In genomic region chr7:36794689-36795088, GRCh38 we compare ENCODE assay signal across 12 cellular contexts.
DNase-seq lines count a peak whose midpoint lies in the region; ATAC-seq and TF ChIP-seq lines count a peak whose summit lies in the region.
"Had no signal": no experiment of that assay in that cellular context is flagged by ENCODE, and none has a peak within 500 bp of the region (broad histone marks: within the 10 kb centered on the region; RNA-seq: fewer than 3 reads in every experiment).

No MANE protein-coding gene starts in this region.

- H3K9me3 Mint-ChIP-seq in activated CD4-positive, alpha-beta T cell treated with anti-CD3 and anti-CD28 coated beads for 36 hours (ENCODE audit: low read depth) = no peaks in the 10 kb centered on the region

- no peaks in the 10 kb centered on the region for H3K79me2 ChIP-seq in PC-3 (ENCODE audit: low read length)

- POLR2A ChIA-PET in PC-3 (lab: Charles Lee; ENCODE audit: unreplicated experiment) = no interaction called here
- POLR2A ChIA-PET in activated CD4-positive, alpha-beta T cell treated with anti-CD3 and anti-CD28 coated beads for 36 hours (lab: Charles Lee) = no interaction called here

- H3K4me3 Mint-ChIP-seq in activated CD4-positive, alpha-beta T cell treated with anti-CD3 and anti-CD28 coated beads for 36 hours = no peak overlapping the region

- H3K9ac ChIP-seq in colonic mucosa (ENCODE audit: low read depth in 2 of 2, low read length in 2 of 2) (no peak overlapping the region), PC-3 (ENCODE audit: low read length) (no peak overlapping the region)

- DNase-seq in DMS153 (lab: John Stamatoyannopoulos, UW) = peak; percentile 70
- DNase-seq in NCI-H345 (lab: John Stamatoyannopoulos, UW) = peak; percentile 69
- DNase-seq in colonic mucosa = no peak
- DNase-seq in myocyte (ENCODE audit: low read depth) = peak; percentile 3
- DNase-seq in Right ventricle myocardium inferior (ENCODE audit: missing footprints) = no peak
- DNase-seq in PC-3 = no peak
- no peak for DNase-seq in NCI-H2029 treated with DMSO at 0.1 percent for 48 hours (lab: John Stamatoyannopoulos, UW)
- DNase-seq in activated CD4-positive, alpha-beta T cell treated with anti-CD3 and anti-CD28 coated beads for 36 hours = no peak
- DNase-seq: activated gamma-delta T cell treated with Interleukin-2 at 50 U/mL for 16 hours; stimulated activated CD4-positive, alpha-beta T cell treated with anti-CD3 and anti-CD28 coated beads, Interleukin-4, amount 100 ng/mL, for 24 hours; thyroid gland had no signal

- H3K27me3 Mint-ChIP-seq in activated CD4-positive, alpha-beta T cell treated with anti-CD3 and anti-CD28 coated beads for 36 hours = no peaks in the 10 kb centered on the region

- H3K36me3 Mint-ChIP-seq in activated CD4-positive, alpha-beta T cell treated with anti-CD3 and anti-CD28 coated beads for 36 hours (ENCODE audit: low read depth) = no peaks in the 10 kb centered on the region

- H3K4me1 ChIP-seq in colonic mucosa (no peaks in the 10 kb centered on the region), PC-3 (ENCODE audit: insufficient read depth, low read length) (no peaks in the 10 kb centered on the region)
- H3K4me1 ChIP-seq: thyroid gland had no signal

- no peak overlapping the region for H3K4me3 ChIP-seq in colonic mucosa
- no peak overlapping the region for H3K4me3 ChIP-seq in PC-3 (ENCODE audit: low read length)
- H3K4me3 ChIP-seq: thyroid gland had no signal

- BruUV-seq in PC-3 (replicated peaks; lab: Mats Ljungman, UMichigan) = no TSS peak

- peaks cover 30% of the 10 kb centered on the region for H3K4me1 Mint-ChIP-seq in activated CD4-positive, alpha-beta T cell treated with anti-CD3 and anti-CD28 coated beads for 36 hours

- no peaks in the 10 kb centered on the region for H3K9me2 ChIP-seq in PC-3 (replicated peaks; ENCODE audit: low read length)

- ATAC-seq in Right ventricle myocardium inferior (no peak), PC-3 (no peak)
- ATAC-seq in activated CD4-positive, alpha-beta T cell treated with anti-CD3 and anti-CD28 coated beads for 36 hours = no peak
- ATAC-seq: Panc1 had no signal

- TF ChIP-seq CTCF in colonic mucosa (IDR thresholded peaks at IDR 0.05) (no peak), PC-3 (conservative IDR thresholded peaks at IDR 0.05; ENCODE audit: low read depth, low read length) (no peak)

- no peaks in the 10 kb centered on the region for H3K36me3 ChIP-seq in colonic mucosa
- H3K36me3 ChIP-seq in PC-3 (ENCODE audit: low read depth, low read length) = no peaks in the 10 kb centered on the region
- H3K36me3 ChIP-seq: thyroid gland had no signal

- H3K9me3 ChIP-seq in colonic mucosa = no peaks in the 10 kb centered on the region
- H3K9me3 ChIP-seq in PC-3 (ENCODE audit: low read length) = no peaks in the 10 kb centered on the region
- H3K9me3 ChIP-seq: thyroid gland had no signal

- H2AFZ ChIP-seq in PC-3 (ENCODE audit: low read length) = no peak overlapping the region

- no peaks in the 10 kb centered on the region for H4K20me1 ChIP-seq in PC-3 (ENCODE audit: low read length)

- CTCF ChIA-PET in PC-3 (lab: Charles Lee) = no interaction called here
- CTCF ChIA-PET in activated CD4-positive, alpha-beta T cell treated with anti-CD3 and anti-CD28 coated beads for 36 hours (lab: Charles Lee) = interaction anchor here (1.1 to 1.4 kb wide), 3 partner anchors 14 to 302 kb away, joined by 4 read pairs; no protein-coding TSS in a partner anchor

- H3K4me2 ChIP-seq in PC-3 (ENCODE audit: low read length) = no peak overlapping the region

- intact Hi-C loops in colonic mucosa (cut with DNase I) = no loop called here
- intact Hi-C loops in Right ventricle myocardium inferior (cut with DNase I) = no loop called here
- intact Hi-C loops in PC-3 (cut with micrococcal nuclease) = no loop called here
- intact Hi-C loops in activated CD4-positive, alpha-beta T cell treated with anti-CD3 and anti-CD28 coated beads for 36 hours (cut with DNase I, micrococcal nuclease) = no loop called here

- no peak overlapping the region for H3K27ac Mint-ChIP-seq in activated CD4-positive, alpha-beta T cell treated with anti-CD3 and anti-CD28 coated beads for 36 hours

- H3F3A ChIP-seq in PC-3 (ENCODE audit: low read length, unreplicated experiment) = no peaks in the 10 kb centered on the region

- H3K27ac ChIP-seq in colonic mucosa = peak overlapping the region; percentile 40
- H3K27ac ChIP-seq in PC-3 (ENCODE audit: low read length) = no peak overlapping the region
- H3K27ac ChIP-seq: thyroid gland had no signal

- no peaks in the 10 kb centered on the region for H3K27me3 ChIP-seq in colonic mucosa
- peaks cover 16% of the 10 kb centered on the region; the same call in 1 of the 2 replicates for H3K27me3 ChIP-seq in PC-3 (ENCODE audit: low read length)
- H3K27me3 ChIP-seq: thyroid gland had no signal

Comparison
In these comparisons a context has a peak if more than half of its experiments do, and no peak if none do; other contexts are left out.
1. DNase-seq: peak in DMS153 (single experiment), NCI-H345 (single experiment) and myocyte (single experiment); none in colonic mucosa (single experiment), Right ventricle myocardium inferior (single experiment), PC-3 (single experiment), NCI-H2029 treated with DMSO at 0.1 percent for 48 hours (single experiment) and activated CD4-positive, alpha-beta T cell treated with anti-CD3 and anti-CD28 coated beads for 36 hours (single experiment).